39 cellular contexts compared by ENCODE assay signal in genomic region chr20:31881945-31882344, GRCh38. TPM values are rescaled to one million over a fixed set of nuclear protein-coding genes. Genes with fewer than 3 reads are reported as not detected.
"Had no signal": no experiment of that assay in that cellular context is flagged by ENCODE, and none has a peak within 500 bp of the region (broad histone marks: within the 10 kb centered on the region; RNA-seq: fewer than 3 reads in every experiment).

No MANE protein-coding gene starts in this region.

- FAIRE-seq: astrocyte, bronchial epithelial cell, RCC 7860 had no signal

- DNase-seq: activated CD4-positive, alpha-beta memory T cell treated with anti-CD3 and anti-CD28 coated beads, Interleukin-2, amount 10 ng/mL, durations not matched to agents 7 days and 5 days; activated CD4-positive, alpha-beta T cell treated with anti-CD3 and anti-CD28 coated beads for 1 hour; activated CD4-positive, alpha-beta T cell treated with anti-CD3 and anti-CD28 coated beads for 48 hours; activated CD4-positive, CD25-positive, alpha-beta regulatory T cell; activated CD8-positive, alpha-beta memory T cell treated with anti-CD3 and anti-CD28 coated beads for 24 hours; activated CD8-positive, alpha-beta memory T cell treated with anti-CD3 and anti-CD28 coated beads, Interleukin-2, amount 10 ng/mL, durations not matched to agents 7 days and 5 days; activated CD8-positive, alpha-beta memory T cell treated with anti-CD3 and anti-CD28 coated beads, Interleukin-2, amount 50 U/mL, for 48 hours; activated gamma-delta T cell treated with Interleukin-2 at 50 U/mL for 16 hours; activated naive CD4-positive, alpha-beta T cell treated with anti-CD3 and anti-CD28 coated beads for 36 hours; adrenal gland; body of pancreas; caudate nucleus; cerebellar nuclear complex; Karpas-422; KBM-7; NCI-H1105; NCI-H1417 treated with DMSO at 0.1 percent for 48 hours; NCI-H1930; NCI-H2081 treated with DMSO at 0.1 percent for 48 hours; NCI-H226; NCI-H446 treated with DMSO at 0.1 percent for 48 hours; NCI-H524; NCI-H69; NK-92 treated with Interleukin-12 subunit alpha and Interleukin-12 subunit beta, amount 100 ng/mL, for 24 hours; PC-3; SIG-M5; T1000; WERI-Rb-1 had no signal

- H3K27me3 ChIP-seq: adrenal gland, body of pancreas had no signal

- H3K9me3 ChIP-seq: adrenal gland, body of pancreas had no signal

- H3K27ac Mint-ChIP-seq: activated CD4-positive, alpha-beta memory T cell treated with anti-CD3 and anti-CD28 coated beads, Interleukin-2, amount 10 ng/mL, durations not matched to agents 7 days and 5 days; activated CD8-positive, alpha-beta memory T cell treated with anti-CD3 and anti-CD28 coated beads, Interleukin-2, amount 10 ng/mL, durations not matched to agents 7 days and 5 days; activated naive CD4-positive, alpha-beta T cell treated with anti-CD3 and anti-CD28 coated beads for 36 hours had no signal

- H3K36me3 ChIP-seq: adrenal gland had no signal

- ATAC-seq: activated CD8-positive, alpha-beta memory T cell treated with anti-CD3 and anti-CD28 coated beads, Interleukin-2, amount 10 ng/mL, durations not matched to agents 7 days and 5 days; activated naive CD4-positive, alpha-beta T cell treated with anti-CD3 and anti-CD28 coated beads, Interleukin-2, amount 50 U/mL, for 72 hours; body of pancreas; PC-3; Right ventricle myocardium inferior; SK-N-SH treated with all-trans-retinoic acid at 6 μM for 48 hours had no signal

- H3K9me3 Mint-ChIP-seq: activated CD4-positive, alpha-beta memory T cell treated with anti-CD3 and anti-CD28 coated beads, Interleukin-2, amount 10 ng/mL, durations not matched to agents 7 days and 5 days; activated naive CD4-positive, alpha-beta T cell treated with anti-CD3 and anti-CD28 coated beads for 36 hours; activated naive CD4-positive, alpha-beta T cell treated with anti-CD3 and anti-CD28 coated beads, Interleukin-2, amount 50 U/mL, for 72 hours had no signal

- H3K36me3 Mint-ChIP-seq: activated CD8-positive, alpha-beta memory T cell treated with anti-CD3 and anti-CD28 coated beads, Interleukin-2, amount 10 ng/mL, durations not matched to agents 7 days and 5 days; activated naive CD4-positive, alpha-beta T cell treated with anti-CD3 and anti-CD28 coated beads, Interleukin-2, amount 50 U/mL, for 72 hours had no signal

- H3K4me3 ChIP-seq: adrenal gland, body of pancreas had no signal

- H3K27ac ChIP-seq: adrenal gland, body of pancreas, RWPE1, WERI-Rb-1 had no signal

RNA-seq across cellular contexts. Expression of gene TTLL9, which starts 11.5 kb away (rescaled TPM):
- total RNA-seq: activated CD4-positive, alpha-beta memory T cell treated with anti-CD3 and anti-CD28 coated beads, Interleukin-2, amount 10 ng/mL, durations not matched to agents 7 days and 5 days; activated CD8-positive, alpha-beta memory T cell treated with anti-CD3 and anti-CD28 coated beads, Interleukin-2, amount 10 ng/mL, durations not matched to agents 7 days and 5 days; activated naive CD4-positive, alpha-beta T cell treated with anti-CD3 and anti-CD28 coated beads for 36 hours; activated naive CD4-positive, alpha-beta T cell treated with anti-CD3 and anti-CD28 coated beads, Interleukin-2, amount 50 U/mL, for 72 hours; bronchial epithelial cell; PC-3; Right ventricle myocardium inferior; SK-MEL-5; T-helper 1 cell treated with Interleukin-12 subunit alpha and Interleukin-12 subunit beta and Interleukin-4 antibody, amounts not matched to agents 30 ng/mL and 1 ng/mL, for 36 hours; T-helper 2 cell treated with Interferon-gamma antibody and Interleukin-4, amounts not matched to agents 100 ng/mL and 5 ng/mL, for 36 hours had no signal

RNA-seq across cellular contexts. Expression of gene DUSP15, which starts 11.6 kb away (rescaled TPM):
- total RNA-seq: activated CD4-positive, alpha-beta memory T cell treated with anti-CD3 and anti-CD28 coated beads, Interleukin-2, amount 10 ng/mL, durations not matched to agents 7 days and 5 days; activated CD8-positive, alpha-beta memory T cell treated with anti-CD3 and anti-CD28 coated beads, Interleukin-2, amount 10 ng/mL, durations not matched to agents 7 days and 5 days; activated naive CD4-positive, alpha-beta T cell treated with anti-CD3 and anti-CD28 coated beads for 36 hours; activated naive CD4-positive, alpha-beta T cell treated with anti-CD3 and anti-CD28 coated beads, Interleukin-2, amount 50 U/mL, for 72 hours; bronchial epithelial cell; MCF 10A; PC-3; T-helper 1 cell treated with Interleukin-12 subunit alpha and Interleukin-12 subunit beta and Interleukin-4 antibody, amounts not matched to agents 30 ng/mL and 1 ng/mL, for 36 hours; T-helper 2 cell treated with Interferon-gamma antibody and Interleukin-4, amounts not matched to agents 100 ng/mL and 5 ng/mL, for 36 hours had no signal

RNA-seq across cellular contexts. Expression of gene FOXS1, which starts 36.5 kb away (rescaled TPM):
- total RNA-seq: activated CD4-positive, alpha-beta memory T cell treated with anti-CD3 and anti-CD28 coated beads, Interleukin-2, amount 10 ng/mL, durations not matched to agents 7 days and 5 days; activated CD8-positive, alpha-beta memory T cell treated with anti-CD3 and anti-CD28 coated beads, Interleukin-2, amount 10 ng/mL, durations not matched to agents 7 days and 5 days; activated naive CD4-positive, alpha-beta T cell treated with anti-CD3 and anti-CD28 coated beads for 36 hours; activated naive CD4-positive, alpha-beta T cell treated with anti-CD3 and anti-CD28 coated beads, Interleukin-2, amount 50 U/mL, for 72 hours; bronchial epithelial cell; MCF 10A; PC-3; SK-MEL-5; T-helper 1 cell treated with Interleukin-12 subunit alpha and Interleukin-12 subunit beta and Interleukin-4 antibody, amounts not matched to agents 30 ng/mL and 1 ng/mL, for 36 hours; T-helper 2 cell treated with Interferon-gamma antibody and Interleukin-4, amounts not matched to agents 100 ng/mL and 5 ng/mL, for 36 hours had no signal
